ENCODE assay signal across 8 cellular contexts in genomic region chr17:39069114-39069756, GRCh38.
DNase-seq lines count a peak whose midpoint lies in the region; ATAC-seq and TF ChIP-seq lines count a peak whose summit lies in the region.

No MANE protein-coding gene starts in this region.

- intact Hi-C loops in Panc1 (cut with micrococcal nuclease; ENCODE audit: unreplicated experiment): no loop called here

- no peaks in the 10 kb centered on the region for H3K9me3 ChIP-seq in Panc1 (ENCODE audit: control insufficient read depth, insufficient read depth, low read depth, low read length)
- peaks cover 0 to 3% of the 10 kb centered on the region in 2 donors for H3K9me3 ChIP-seq in lung (ENCODE audit: control insufficient read depth in 2 of 2, insufficient read depth in 1 of 2, low read length in 1 of 2)

- H3K27ac ChIP-seq in Panc1 (ENCODE audit: low read length) (no peak overlapping the region), coronary artery (no peak overlapping the region), lung (ENCODE audit: low read depth in 1 of 2, low read length in 1 of 2) (no peak overlapping the region)

- BruUV-seq in Panc1 (replicated peaks; lab: Mats Ljungman, UMichigan): no TSS peak

- in situ Hi-C loops in Panc1 (cut with HindIII; ENCODE audit: low pct_unique_long_range_greater_than_20kb, low sequenced_read_pairs): no loop called here

- POLR2A ChIA-PET in Panc1 (lab: Charles Lee): no interaction called here

- peak; percentile 70 for TF ChIP-seq CTCF in Panc1 (IDR thresholded peaks at IDR 0.05)
- TF ChIP-seq CTCF in coronary artery (IDR thresholded peaks at IDR 0.05): peak; percentile 34
- peak; percentile 37 for TF ChIP-seq CTCF in lung (IDR thresholded peaks at IDR 0.05; ENCODE audit: control extremely low read depth, extremely low read depth)

- no peaks in the 10 kb centered on the region for H3K4me1 ChIP-seq in Panc1 (ENCODE audit: control insufficient read depth, insufficient read depth, low read length)
- H3K4me1 ChIP-seq in lung (ENCODE audit: control insufficient read depth in 2 of 2, insufficient read depth in 2 of 2, low read length in 2 of 2): no peaks in the 10 kb centered on the region

- no peaks in the 10 kb centered on the region for H3K36me3 ChIP-seq in Panc1 (ENCODE audit: control insufficient read depth, insufficient read depth, low read length)
- no peaks in the 10 kb centered on the region for H3K36me3 ChIP-seq in lung (ENCODE audit: control insufficient read depth in 2 of 2, insufficient read depth in 2 of 2, low read length in 2 of 2)

- peak; percentile 11 for DNase-seq in DMS153 treated with DMSO at 0.1 percent for 48 hours (lab: John Stamatoyannopoulos, UW; ENCODE audit: unreplicated experiment)
- no peak for DNase-seq in DMS153 (lab: John Stamatoyannopoulos, UW)
- DNase-seq in HK-2 (ENCODE audit: unreplicated experiment): peak; percentile 14
- DNase-seq in Panc1 (ENCODE audit: low read depth, low spot score): peak; percentile 20
- no peak for DNase-seq in coronary artery (ENCODE audit: low spot score)
- no peak for DNase-seq in lung (ENCODE audit: low spot score)
- no peak for DNase-seq in activated effector memory CD4-positive, alpha-beta T cell treated with anti-CD3 and anti-CD28 coated beads, Interleukin-2, amount 50 U/mL, for 16 hours

- H3K4me3 ChIP-seq in Panc1 (ENCODE audit: low read depth in 2 of 2, low read length in 2 of 2): no peak overlapping the region
- no peak overlapping the region for H3K4me3 ChIP-seq in coronary artery
- no peak overlapping the region for H3K4me3 ChIP-seq in lung

- CTCF ChIA-PET in Panc1 (lab: Charles Lee): no interaction called here

- 74 to 81% methylated on average over 8 of the region's 8 CpGs for WGBS in lung, 2 donors

- no peaks in the 10 kb centered on the region for H3K27me3 ChIP-seq in Panc1 (ENCODE audit: control insufficient read depth, insufficient read depth, low read length)
- no peaks in the 10 kb centered on the region for H3K27me3 ChIP-seq in lung (ENCODE audit: control insufficient read depth, insufficient read depth)

- ATAC-seq in Panc1: peak; percentile 77; the same call in 1 of the 2 replicates
- ATAC-seq in lung (ENCODE audit: insufficient read depth, low FRiP score): no peak
- no peak for ATAC-seq in GM18867 (IDR thresholded peaks at IDR 0.05; ENCODE audit: unreplicated experiment)

Comparison
In these comparisons a context has a peak if more than half of its experiments do, and no peak if none do; other contexts are left out.
1. DNase-seq: peak in DMS153 treated with DMSO at 0.1 percent for 48 hours (single experiment), HK-2 (single experiment) and Panc1 (single experiment); none in DMS153 (single experiment), coronary artery (single experiment), lung (single experiment) and activated effector memory CD4-positive, alpha-beta T cell treated with anti-CD3 and anti-CD28 coated beads, Interleukin-2, amount 50 U/mL, for 16 hours (single experiment).
2. Peak in every context shown above with its lines, with median percentiles within 50 percentile points of each other: CTCF ChIP-seq.